ENCODE assay signal across 25 cellular contexts in genomic region chr3:172753125-172753524, GRCh38. TPM values are rescaled to one million over a fixed set of nuclear protein-coding genes. Genes with fewer than 3 reads are reported as not detected.
DNase-seq lines count a peak whose midpoint lies in the region; ATAC-seq and TF ChIP-seq lines count a peak whose summit lies in the region.
"Had no signal": no experiment of that assay in that cellular context is flagged by ENCODE, and none has a peak within 500 bp of the region (broad histone marks: within the 10 kb centered on the region; RNA-seq: fewer than 3 reads in every experiment).

No MANE protein-coding gene starts in this region.

- H3K4me3 ChIP-seq in HEK293 (ENCODE audit: low read depth, low read length) (no peak overlapping the region), mammary epithelial cell (replicated peaks in 1 of 3; ENCODE audit: insufficient read depth in 1 of 3, low read depth in 2 of 3, low read length in 3 of 3) (no peak overlapping the region)
- H3K4me3 ChIP-seq: heart left ventricle, ovary, Peyer's patch, SJCRH30, suprapubic skin, uterus had no signal

- H3K4me1 ChIP-seq in HEK293 (ENCODE audit: control insufficient read depth, insufficient read depth, low read length) (no peaks in the 10 kb centered on the region), mammary epithelial cell (ENCODE audit: insufficient read depth, low read length) (peaks cover 17% of the 10 kb centered on the region)
- H3K4me1 ChIP-seq: SJCRH30, uterus had no signal

- CTCF ChIA-PET in activated CD8-positive, alpha-beta T cell treated with anti-CD3 and anti-CD28 coated beads, Interleukin-2, amount 10 ng/mL, durations not matched to agents 7 days and 5 days (lab: Charles Lee): interaction anchor here (0.8 to 6.0 kb wide), 5 partner anchors 10 to 80 kb away, joined by 3 to 40 read pairs (median 3); partner anchors contain the start of gene NCEH1
- CTCF ChIA-PET in activated CD8-positive, alpha-beta T cell treated with anti-CD3 and anti-CD28 coated beads for 36 hours (lab: Charles Lee): interaction anchor here (1.3 kb wide), 1 partner anchor 10 kb away, joined by 3 read pairs; no protein-coding TSS in a partner anchor
- CTCF ChIA-PET in HEK293 (lab: Yijun Ruan, JAX) (interaction anchor here (1.0 kb wide), 1 partner anchor 35 kb away, joined by 3 read pairs; no protein-coding TSS in a partner anchor), mammary epithelial cell (lab: Charles Lee; ENCODE audit: low non-redundant PET) (no interaction called here)

- in situ Hi-C loops in mammary epithelial cell (cut with MboI; ENCODE audit: low sequenced_read_pairs in 2 of 2): no loop called here

- TF ChIP-seq CTCF in activated CD8-positive, alpha-beta T cell treated with anti-CD3 and anti-CD28 coated beads for 36 hours (IDR thresholded peaks at IDR 0.05): no peak
- TF ChIP-seq CTCF in HEK293 (tag by site-specific recombination; IDR thresholded peaks at IDR 0.05) (no peak), neural crest cell (conservative IDR thresholded peaks at IDR 0.05) (no peak), mammary epithelial cell (conservative IDR thresholded peaks at IDR 0.05 in 1 of 2, IDR thresholded peaks at IDR 0.05 in 1 of 2; ENCODE audit: extremely low read depth in 1 of 2, insufficient read depth in 1 of 2, low read depth in 1 of 2, low read length in 2 of 2) (no peak)

- no peaks in the 10 kb centered on the region for H4K20me1 ChIP-seq in mammary epithelial cell (ENCODE audit: insufficient read depth, low read length)

- POLR2A ChIA-PET in activated CD8-positive, alpha-beta T cell treated with anti-CD3 and anti-CD28 coated beads, Interleukin-2, amount 10 ng/mL, durations not matched to agents 7 days and 5 days (lab: Charles Lee): interaction anchor here (1.2 kb wide), 1 partner anchor 14 kb away, joined by 3 read pairs; no protein-coding TSS in a partner anchor
- POLR2A ChIA-PET in activated CD8-positive, alpha-beta T cell treated with anti-CD3 and anti-CD28 coated beads for 36 hours (lab: Charles Lee): interaction anchor here (0.6 to 1.2 kb wide), 2 partner anchors 18 to 491 kb away, joined by 3 read pairs; no protein-coding TSS in a partner anchor
- POLR2A ChIA-PET in HEK293 (lab: Yijun Ruan, JAX): no interaction called here

- H3K9me3 ChIP-seq in HEK293 (ENCODE audit: control insufficient read depth, insufficient read depth, low read depth, low read length): no peaks in the 10 kb centered on the region
- no peaks in the 10 kb centered on the region for H3K9me3 ChIP-seq in mammary epithelial cell (replicated peaks; ENCODE audit: insufficient read depth, low read length)
- H3K9me3 ChIP-seq: heart left ventricle, ovary, Peyer's patch, SJCRH30, suprapubic skin, uterus had no signal

- no peak overlapping the region for H3K27ac ChIP-seq in HEK293 (ENCODE audit: extremely low read depth, low read depth, low read length)
- H3K27ac ChIP-seq in mammary epithelial cell (ENCODE audit: insufficient read depth, low read depth, low read length): no peak overlapping the region
- H3K27ac ChIP-seq: GM23248, heart left ventricle, ovary, Peyer's patch, SJCRH30, suprapubic skin, uterus had no signal

- no peaks in the 10 kb centered on the region for H3K9me3 Mint-ChIP-seq in activated CD8-positive, alpha-beta T cell treated with anti-CD3 and anti-CD28 coated beads, Interleukin-2, amount 10 ng/mL, durations not matched to agents 7 days and 5 days (ENCODE audit: insufficient read depth)
- H3K9me3 Mint-ChIP-seq in activated CD8-positive, alpha-beta T cell treated with anti-CD3 and anti-CD28 coated beads for 36 hours: no peaks in the 10 kb centered on the region
- H3K9me3 Mint-ChIP-seq in activated T-helper 1 cell treated with anti-CD3 and anti-CD28 coated beads, Interleukin-12 subunit alpha, Interleukin-12 subunit beta, Interleukin-2, Interleukin-4 antibody, amounts not matched to agents 30 ng/mL and 10 ng/mL and 1 ng/mL, durations not matched to agents 14 hours and 24 hours and 36 hours: no peaks in the 10 kb centered on the region
- no peaks in the 10 kb centered on the region for H3K9me3 Mint-ChIP-seq in neural crest cell
- H3K9me3 Mint-ChIP-seq: CD8-positive, alpha-beta T cell had no signal

- H2AFZ ChIP-seq in mammary epithelial cell (ENCODE audit: low read depth, low read length): no peak overlapping the region
- H2AFZ ChIP-seq: GM23248 had no signal

- dilution Hi-C loops in mammary epithelial cell (cut with HindIII; ENCODE audit: low sequenced_read_pairs): no loop called here

- WGBS in mammary epithelial cell (ENCODE audit: low coverage, missing lambda C conversion rate): 100% methylated on average over 1 of the region's 1 CpG

- H3K27me3 Mint-ChIP-seq in activated CD8-positive, alpha-beta T cell treated with anti-CD3 and anti-CD28 coated beads, Interleukin-2, amount 10 ng/mL, durations not matched to agents 7 days and 5 days (ENCODE audit: low read depth): peaks cover 2% of the 10 kb centered on the region
- H3K27me3 Mint-ChIP-seq in activated CD8-positive, alpha-beta T cell treated with anti-CD3 and anti-CD28 coated beads for 36 hours: no peaks in the 10 kb centered on the region
- H3K27me3 Mint-ChIP-seq in activated T-helper 1 cell treated with anti-CD3 and anti-CD28 coated beads, Interleukin-12 subunit alpha, Interleukin-12 subunit beta, Interleukin-2, Interleukin-4 antibody, amounts not matched to agents 30 ng/mL and 10 ng/mL and 1 ng/mL, durations not matched to agents 14 hours and 24 hours and 36 hours (ENCODE audit: insufficient read depth): no peaks in the 10 kb centered on the region
- no peaks in the 10 kb centered on the region for H3K27me3 Mint-ChIP-seq in neural crest cell (ENCODE audit: low read depth)

- H3K36me3 Mint-ChIP-seq in activated CD8-positive, alpha-beta T cell treated with anti-CD3 and anti-CD28 coated beads, Interleukin-2, amount 10 ng/mL, durations not matched to agents 7 days and 5 days (ENCODE audit: low read depth): peaks cover 53% of the 10 kb centered on the region
- H3K36me3 Mint-ChIP-seq in activated CD8-positive, alpha-beta T cell treated with anti-CD3 and anti-CD28 coated beads for 36 hours (ENCODE audit: low read depth): peaks cover 21% of the 10 kb centered on the region
- peaks cover 34% of the 10 kb centered on the region for H3K36me3 Mint-ChIP-seq in activated T-helper 1 cell treated with anti-CD3 and anti-CD28 coated beads, Interleukin-12 subunit alpha, Interleukin-12 subunit beta, Interleukin-2, Interleukin-4 antibody, amounts not matched to agents 30 ng/mL and 10 ng/mL and 1 ng/mL, durations not matched to agents 14 hours and 24 hours and 36 hours (ENCODE audit: low read depth)
- H3K36me3 Mint-ChIP-seq in neural crest cell (ENCODE audit: low read depth): peaks cover 21% of the 10 kb centered on the region

- no peak overlapping the region for H3K9ac ChIP-seq in mammary epithelial cell (ENCODE audit: insufficient read depth, low read length)
- H3K9ac ChIP-seq: GM23248 had no signal

- no peak overlapping the region for H3K4me2 ChIP-seq in mammary epithelial cell (ENCODE audit: insufficient read depth, low read depth, low read length)

- peaks cover 64% of the 10 kb centered on the region for H3K79me2 ChIP-seq in mammary epithelial cell (ENCODE audit: insufficient read depth, low read length)

- BruUV-seq in mammary epithelial cell (replicated peaks; lab: Mats Ljungman, UMichigan): no TSS peak

- no peaks in the 10 kb centered on the region for H3K27me3 ChIP-seq in mammary epithelial cell (ENCODE audit: insufficient read depth, low read length)
- H3K27me3 ChIP-seq: heart left ventricle, ovary, Peyer's patch, SJCRH30, suprapubic skin, uterus had no signal

- intact Hi-C loops in activated CD8-positive, alpha-beta T cell treated with anti-CD3 and anti-CD28 coated beads for 36 hours (cut with micrococcal nuclease): no loop called here
- intact Hi-C loops in activated T-helper 1 cell treated with anti-CD3 and anti-CD28 coated beads, Interleukin-12 subunit alpha, Interleukin-12 subunit beta, Interleukin-2, Interleukin-4 antibody, amounts not matched to agents 30 ng/mL and 10 ng/mL and 1 ng/mL, durations not matched to agents 14 hours and 24 hours and 36 hours (cut with micrococcal nuclease): loop anchor here (5.0 to 10.0 kb wide), 4 partner anchors 236 to 1886 kb away; partner anchors contain the start of gene EIF5A2
- intact Hi-C loops in mammary epithelial cell (cut with micrococcal nuclease): no loop called here

- H3K4me1 Mint-ChIP-seq in activated CD8-positive, alpha-beta T cell treated with anti-CD3 and anti-CD28 coated beads, Interleukin-2, amount 10 ng/mL, durations not matched to agents 7 days and 5 days (ENCODE audit: low read depth): peaks cover 46% of the 10 kb centered on the region
- peaks cover 13% of the 10 kb centered on the region for H3K4me1 Mint-ChIP-seq in activated CD8-positive, alpha-beta T cell treated with anti-CD3 and anti-CD28 coated beads for 36 hours (ENCODE audit: low read depth)
- peaks cover 52% of the 10 kb centered on the region for H3K4me1 Mint-ChIP-seq in activated T-helper 1 cell treated with anti-CD3 and anti-CD28 coated beads, Interleukin-12 subunit alpha, Interleukin-12 subunit beta, Interleukin-2, Interleukin-4 antibody, amounts not matched to agents 30 ng/mL and 10 ng/mL and 1 ng/mL, durations not matched to agents 14 hours and 24 hours and 36 hours (ENCODE audit: low read depth)
- peaks cover 30% of the 10 kb centered on the region for H3K4me1 Mint-ChIP-seq in neural crest cell

- H3K4me3 Mint-ChIP-seq in activated CD8-positive, alpha-beta T cell treated with anti-CD3 and anti-CD28 coated beads, Interleukin-2, amount 10 ng/mL, durations not matched to agents 7 days and 5 days: peak overlapping the region; percentile 99
- no peak overlapping the region for H3K4me3 Mint-ChIP-seq in activated CD8-positive, alpha-beta T cell treated with anti-CD3 and anti-CD28 coated beads for 36 hours
- peak overlapping the region; percentile 94 for H3K4me3 Mint-ChIP-seq in activated T-helper 1 cell treated with anti-CD3 and anti-CD28 coated beads, Interleukin-12 subunit alpha, Interleukin-12 subunit beta, Interleukin-2, Interleukin-4 antibody, amounts not matched to agents 30 ng/mL and 10 ng/mL and 1 ng/mL, durations not matched to agents 14 hours and 24 hours and 36 hours
- H3K4me3 Mint-ChIP-seq in neural crest cell: peak overlapping the region; percentile 76
- H3K4me3 Mint-ChIP-seq: CD8-positive, alpha-beta T cell had no signal

- peaks cover 14 to 40% of the 10 kb centered on the region in 2 experiments for H3K36me3 ChIP-seq in HEK293 (ENCODE audit: control insufficient read depth in 2 of 2, insufficient read depth in 1 of 2, low read length in 2 of 2)
- peaks cover 14% of the 10 kb centered on the region for H3K36me3 ChIP-seq in mammary epithelial cell (ENCODE audit: insufficient read depth, low read length)
- H3K36me3 ChIP-seq: ovary, Peyer's patch, suprapubic skin, uterus had no signal

- ATAC-seq in activated CD8-positive, alpha-beta T cell treated with anti-CD3 and anti-CD28 coated beads, Interleukin-2, amount 10 ng/mL, durations not matched to agents 7 days and 5 days: no peak
- ATAC-seq in activated CD8-positive, alpha-beta T cell treated with anti-CD3 and anti-CD28 coated beads for 36 hours: no peak
- ATAC-seq: CD8-positive, alpha-beta T cell; heart left ventricle; left ventricle myocardium superior; right cardiac atrium had no signal

- peak overlapping the region; percentile 60 for H3K27ac Mint-ChIP-seq in activated CD8-positive, alpha-beta T cell treated with anti-CD3 and anti-CD28 coated beads, Interleukin-2, amount 10 ng/mL, durations not matched to agents 7 days and 5 days
- no peak overlapping the region for H3K27ac Mint-ChIP-seq in activated CD8-positive, alpha-beta T cell treated with anti-CD3 and anti-CD28 coated beads for 36 hours
- peak overlapping the region; percentile 13 for H3K27ac Mint-ChIP-seq in activated T-helper 1 cell treated with anti-CD3 and anti-CD28 coated beads, Interleukin-12 subunit alpha, Interleukin-12 subunit beta, Interleukin-2, Interleukin-4 antibody, amounts not matched to agents 30 ng/mL and 10 ng/mL and 1 ng/mL, durations not matched to agents 14 hours and 24 hours and 36 hours
- H3K27ac Mint-ChIP-seq in neural crest cell (ENCODE audit: unreplicated experiment): no peak overlapping the region
- H3K27ac Mint-ChIP-seq: CD8-positive, alpha-beta T cell had no signal

- DNase-seq in activated CD8-positive, alpha-beta T cell treated with anti-CD3 and anti-CD28 coated beads, Interleukin-2, amount 10 ng/mL, durations not matched to agents 7 days and 5 days: no peak
- DNase-seq in activated CD8-positive, alpha-beta T cell treated with anti-CD3 and anti-CD28 coated beads for 36 hours: no peak
- no peak for DNase-seq in activated T-helper 1 cell treated with anti-CD3 and anti-CD28 coated beads, Interleukin-12 subunit alpha, Interleukin-12 subunit beta, Interleukin-2, Interleukin-4 antibody, amounts not matched to agents 30 ng/mL and 10 ng/mL and 1 ng/mL, durations not matched to agents 14 hours and 24 hours and 36 hours (ENCODE audit: low spot score)
- DNase-seq in neural crest cell (ENCODE audit: low read depth, low spot score) (no peak), CD1c-positive myeloid dendritic cell (ENCODE audit: extremely low spot score) (no peak), mammary epithelial cell (no peak), 8988T (no peak)
- DNase-seq: activated effector memory CD4-positive, alpha-beta T cell treated with anti-CD3 and anti-CD28 coated beads, Interleukin-2, amount 50 U/mL, for 16 hours; CD8-positive, alpha-beta T cell; dermis blood vessel endothelial cell; DMS53; GM23248; heart left ventricle; KG1; left ventricle myocardium superior; NCI-H187; NCI-H226; ovary; Peyer's patch; right cardiac atrium; SJCRH30; T1000; uterus had no signal

RNA-seq across cellular contexts. Expression of gene ECT2, which starts 2.6 kb away (rescaled TPM):
- total RNA-seq in activated CD8-positive, alpha-beta T cell treated with anti-CD3 and anti-CD28 coated beads, Interleukin-2, amount 10 ng/mL, durations not matched to agents 7 days and 5 days: 10 to 100 TPM; 57.2 to 70.1 TPM
- total RNA-seq in activated CD8-positive, alpha-beta T cell treated with anti-CD3 and anti-CD28 coated beads for 36 hours: 10 to 100 TPM; 27.1 to 29.8 TPM
- 34.5 and 39.6 TPM in 2 replicates for total RNA-seq in activated T-helper 1 cell treated with anti-CD3 and anti-CD28 coated beads, Interleukin-12 subunit alpha, Interleukin-12 subunit beta, Interleukin-2, Interleukin-4 antibody, amounts not matched to agents 30 ng/mL and 10 ng/mL and 1 ng/mL, durations not matched to agents 14 hours and 24 hours and 36 hours
- total RNA-seq in neural crest cell (79.6 and 82.0 TPM in 2 replicates), mammary epithelial cell (10 to 100 TPM; 24.5 to 46.4 TPM)
- 21.4 TPM for polyA plus RNA-seq in mammary epithelial cell
- polyA minus RNA-seq in mammary epithelial cell: 41.2 TPM

RNA-seq across cellular contexts. Expression of gene NCEH1, which starts 42.3 kb away (rescaled TPM):
- 1 to 10 TPM; 8.0 to 8.2 TPM for total RNA-seq in activated CD8-positive, alpha-beta T cell treated with anti-CD3 and anti-CD28 coated beads, Interleukin-2, amount 10 ng/mL, durations not matched to agents 7 days and 5 days
- total RNA-seq in activated CD8-positive, alpha-beta T cell treated with anti-CD3 and anti-CD28 coated beads for 36 hours: 1 to 10 TPM; 2.8 to 3.4 TPM
- 7.4 and 8.8 TPM in 2 replicates for total RNA-seq in activated T-helper 1 cell treated with anti-CD3 and anti-CD28 coated beads, Interleukin-12 subunit alpha, Interleukin-12 subunit beta, Interleukin-2, Interleukin-4 antibody, amounts not matched to agents 30 ng/mL and 10 ng/mL and 1 ng/mL, durations not matched to agents 14 hours and 24 hours and 36 hours
- 1.8 and 2.3 TPM in 2 replicates for total RNA-seq in neural crest cell
- total RNA-seq in mammary epithelial cell: 10 to 100 TPM; 13.7 to 44.3 TPM
- 22.7 TPM for polyA plus RNA-seq in mammary epithelial cell
- 34.8 TPM for polyA minus RNA-seq in mammary epithelial cell

Comparison
In these comparisons a context has a peak if more than half of its experiments do, and no peak if none do; other contexts are left out.
1. H3K27ac Mint-ChIP-seq: peak in activated CD8-positive, alpha-beta T cell treated with anti-CD3 and anti-CD28 coated beads, Interleukin-2, amount 10 ng/mL, durations not matched to agents 7 days and 5 days (single experiment) and activated T-helper 1 cell treated with anti-CD3 and anti-CD28 coated beads, Interleukin-12 subunit alpha, Interleukin-12 subunit beta, Interleukin-2, Interleukin-4 antibody, amounts not matched to agents 30 ng/mL and 10 ng/mL and 1 ng/mL, durations not matched to agents 14 hours and 24 hours and 36 hours (single experiment); none in activated CD8-positive, alpha-beta T cell treated with anti-CD3 and anti-CD28 coated beads for 36 hours (single experiment) and neural crest cell (single experiment).